In genomic region chrX:97898798-97899197, GRCh38 we compare ENCODE assay signal across 1 cellular context.
TF ChIP-seq lines count a peak whose summit lies in the region.

No MANE protein-coding gene starts in this region.

TF ChIP-seq in SK-N-SH, 30 proteins besides CTCF, POLR2A, EP300 and RAD21 (continued from another document):
- TF ChIP-seq TEAD4 (IDR thresholded peaks at IDR 0.05; ENCODE audit: borderline replicate concordance, insufficient read depth): no peak
- TF ChIP-seq ELF1 (IDR thresholded peaks at IDR 0.05): no peak
- TF ChIP-seq, protein P1, sequence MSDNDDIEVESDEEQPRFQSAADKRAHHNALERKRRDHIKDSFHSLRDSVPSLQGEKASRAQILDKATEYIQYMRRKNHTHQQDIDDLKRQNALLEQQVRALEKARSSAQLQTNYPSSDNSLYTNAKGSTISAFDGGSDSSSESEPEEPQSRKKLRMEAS (IDR thresholded peaks at IDR 0.05; ENCODE audit: low read depth): no peak
- TF ChIP-seq YY1 (IDR thresholded peaks at IDR 0.05; ENCODE audit: low read depth): no peak
- no peak for TF ChIP-seq SIN3A (IDR thresholded peaks at IDR 0.05; ENCODE audit: borderline replicate concordance, low read depth, low read length)
- no peak for TF ChIP-seq MEF2A (IDR thresholded peaks at IDR 0.05; ENCODE audit: borderline replicate concordance, low read depth)
- TF ChIP-seq, protein P2, sequence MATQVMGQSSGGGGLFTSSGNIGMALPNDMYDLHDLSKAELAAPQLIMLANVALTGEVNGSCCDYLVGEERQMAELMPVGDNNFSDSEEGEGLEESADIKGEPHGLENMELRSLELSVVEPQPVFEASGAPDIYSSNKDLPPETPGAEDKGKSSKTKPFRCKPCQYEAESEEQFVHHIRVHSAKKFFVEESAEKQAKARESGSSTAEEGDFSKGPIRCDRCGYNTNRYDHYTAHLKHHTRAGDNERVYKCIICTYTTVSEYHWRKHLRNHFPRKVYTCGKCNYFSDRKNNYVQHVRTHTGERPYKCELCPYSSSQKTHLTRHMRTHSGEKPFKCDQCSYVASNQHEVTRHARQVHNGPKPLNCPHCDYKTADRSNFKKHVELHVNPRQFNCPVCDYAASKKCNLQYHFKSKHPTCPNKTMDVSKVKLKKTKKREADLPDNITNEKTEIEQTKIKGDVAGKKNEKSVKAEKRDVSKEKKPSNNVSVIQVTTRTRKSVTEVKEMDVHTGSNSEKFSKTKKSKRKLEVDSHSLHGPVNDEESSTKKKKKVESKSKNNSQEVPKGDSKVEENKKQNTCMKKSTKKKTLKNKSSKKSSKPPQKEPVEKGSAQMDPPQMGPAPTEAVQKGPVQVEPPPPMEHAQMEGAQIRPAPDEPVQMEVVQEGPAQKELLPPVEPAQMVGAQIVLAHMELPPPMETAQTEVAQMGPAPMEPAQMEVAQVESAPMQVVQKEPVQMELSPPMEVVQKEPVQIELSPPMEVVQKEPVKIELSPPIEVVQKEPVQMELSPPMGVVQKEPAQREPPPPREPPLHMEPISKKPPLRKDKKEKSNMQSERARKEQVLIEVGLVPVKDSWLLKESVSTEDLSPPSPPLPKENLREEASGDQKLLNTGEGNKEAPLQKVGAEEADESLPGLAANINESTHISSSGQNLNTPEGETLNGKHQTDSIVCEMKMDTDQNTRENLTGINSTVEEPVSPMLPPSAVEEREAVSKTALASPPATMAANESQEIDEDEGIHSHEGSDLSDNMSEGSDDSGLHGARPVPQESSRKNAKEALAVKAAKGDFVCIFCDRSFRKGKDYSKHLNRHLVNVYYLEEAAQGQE (IDR thresholded peaks at IDR 0.05; ENCODE audit: low read depth, low read length): no peak
- TF ChIP-seq GATA2 (CRISPR knock-in tag; IDR thresholded peaks at IDR 0.05): no peak
- no peak for TF ChIP-seq RFX5 (IDR thresholded peaks at IDR 0.05; ENCODE audit: low read length)
TF ChIP-seq in SK-N-SH: peak in this region for 0.
